In the genomic region with DNA sequence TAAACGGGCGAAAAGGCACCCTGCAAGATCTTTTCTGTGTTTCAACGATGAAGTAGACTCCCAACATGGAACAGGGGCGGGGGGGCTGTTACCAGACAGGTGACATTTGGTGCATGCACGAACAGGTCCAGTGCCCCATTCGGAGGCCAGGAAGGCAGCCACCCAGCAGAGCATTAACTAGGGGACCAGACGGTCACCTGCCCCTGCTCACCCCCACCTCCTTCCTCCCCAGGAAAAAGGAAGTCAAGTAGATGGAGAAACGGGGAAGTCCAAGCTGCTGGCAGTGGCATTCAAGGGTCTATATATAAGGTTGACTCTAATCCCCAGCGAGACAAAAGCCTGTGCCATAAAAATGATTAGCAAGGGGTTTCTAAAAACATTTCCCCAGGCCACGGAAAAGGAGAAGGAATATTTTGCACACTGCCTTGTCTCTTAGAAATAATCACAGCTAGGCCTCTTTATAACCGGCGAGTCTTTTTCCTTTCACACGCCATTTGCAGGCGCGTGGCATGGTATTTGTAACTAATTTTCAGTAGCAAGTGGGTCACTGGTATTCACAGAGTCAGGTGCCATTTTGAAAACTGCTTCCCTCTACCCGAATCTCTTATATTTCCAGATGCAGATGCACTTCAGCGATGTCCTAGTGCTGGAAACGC, we compare ENCODE assay signal across 8 cellular contexts. TPM values are rescaled to one million over a fixed set of nuclear protein-coding genes. Genes with fewer than 3 reads are reported as not detected.
DNase-seq lines count a peak whose midpoint lies in the region; ATAC-seq, FAIRE-seq and TF ChIP-seq lines count a peak whose summit lies in the region.

No MANE protein-coding gene starts in this region.

- no peaks in the 10 kb centered on the region for H3K9me3 ChIP-seq in right lobe of liver
- no peaks in the 10 kb centered on the region for H3K9me3 ChIP-seq in thoracic aorta

- H3K4me3 ChIP-seq in right lobe of liver (peak overlapping the region in 2 of 3 donors; percentile 73 to 74), thoracic aorta (peak overlapping the region; percentile 96)

- intact Hi-C loops in right lobe of liver (cut with DNase I) = no loop called here

- H3K27me3 ChIP-seq in right lobe of liver (peaks cover 0 to 3% of the 10 kb centered on the region in 2 donors), thoracic aorta (replicated peaks; ENCODE audit: insufficient read depth) (no peaks in the 10 kb centered on the region)

- TF ChIP-seq CTCF in right lobe of liver (IDR thresholded peaks at IDR 0.05) (no peak), thoracic aorta (IDR thresholded peaks at IDR 0.05) (no peak)

- H3K36me3 ChIP-seq in right lobe of liver = no peaks in the 10 kb centered on the region
- no peaks in the 10 kb centered on the region for H3K36me3 ChIP-seq in thoracic aorta

- peak; percentile 43 for DNase-seq in DMS153 (lab: John Stamatoyannopoulos, UW)
- DNase-seq in NCI-H146 (lab: John Stamatoyannopoulos, UW) = peak; percentile 89
- peak; percentile 57 for DNase-seq in activated naive CD4-positive, alpha-beta T cell treated with anti-CD3 and anti-CD28 coated beads, Interleukin-2, amount 50 U/mL, for 16 hours
- peak in 1 of 3 donors; percentile 63 for DNase-seq in right lobe of liver
- DNase-seq in thoracic aorta (ENCODE audit: low spot score) = no peak
- no peak for DNase-seq in GM19239 (ENCODE audit: insufficient read length, low spot score)
- DNase-seq in putamen (ENCODE audit: low spot score) = no peak
- no peak for DNase-seq in cerebellar nuclear complex (lab: John Stamatoyannopoulos, UW)

- ATAC-seq in right lobe of liver (no peak), thoracic aorta (ENCODE audit: insufficient number of reproducible peaks, low FRiP score, low read depth) (no peak)

- TF ChIP-seq POLR2A in right lobe of liver (IDR thresholded peaks at IDR 0.05) = no peak

- WGBS in right lobe of liver (ENCODE audit: insufficient coverage, low coverage, low lambda C conversion rate, missing lambda C conversion rate) = 60% methylated on average over 17 of the region's 18 CpGs

- peaks cover 0 to 7% (median 0%) of the 10 kb centered on the region in 4 donors for H3K4me1 ChIP-seq in right lobe of liver
- H3K4me1 ChIP-seq in thoracic aorta (ENCODE audit: control insufficient read depth in 1 of 2, low read depth in 2 of 2) = peaks cover 6 to 18% of the 10 kb centered on the region in 2 donors

- FAIRE-seq in GM19239 (lab: Jason Lieb, UNC) = no peak

- H3K27ac ChIP-seq in right lobe of liver = peak overlapping the region; percentile 3 to 91 (median 80)
- H3K27ac ChIP-seq in thoracic aorta = peak overlapping the region; percentile 98 to 99

RNA-seq across cellular contexts. Expression of a gene that starts 1.2 kb away (rescaled TPM):
- total RNA-seq in right lobe of liver (1,000 to 10,000 TPM in 1 of 6 experiments, 100 to 1,000 TPM in 5; 348 to 1,121 (median 708) TPM), thoracic aorta (1,000 to 10,000 TPM; 3,886 to 3,920 TPM)

Comparison
In these comparisons a context has a peak if more than half of its experiments do, and no peak if none do; other contexts are left out.
1. DNase-seq: peak in DMS153 (single experiment), NCI-H146 (single experiment) and activated naive CD4-positive, alpha-beta T cell treated with anti-CD3 and anti-CD28 coated beads, Interleukin-2, amount 50 U/mL, for 16 hours (single experiment); none in thoracic aorta (single experiment), GM19239 (single experiment), putamen (single experiment) and cerebellar nuclear complex (0 of 2).